14 cellular contexts compared by ENCODE assay signal in the genomic region with DNA sequence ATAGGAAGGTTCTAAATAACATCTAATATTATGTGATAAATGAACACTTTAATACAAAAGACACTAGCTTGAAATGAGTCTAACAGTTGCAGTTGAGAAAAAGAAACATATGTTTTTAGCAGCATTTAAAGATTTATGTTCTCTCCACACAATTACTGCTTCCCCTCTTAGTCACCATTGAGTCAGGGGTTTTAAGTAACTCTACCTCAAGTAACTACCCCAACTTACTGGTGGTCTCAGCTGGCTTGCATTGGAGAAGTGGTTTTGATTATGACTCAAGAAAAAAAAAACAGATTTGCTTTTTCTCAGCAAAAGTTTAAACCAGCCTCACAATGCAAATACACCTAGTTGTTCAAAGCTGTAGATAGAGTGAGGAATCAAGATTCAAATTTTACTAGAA.
"Had no signal": no experiment of that assay in that cellular context is flagged by ENCODE, and none has a peak within 500 bp of the region (broad histone marks: within the 10 kb centered on the region; RNA-seq: fewer than 3 reads in every experiment).

No MANE protein-coding gene starts in this region.

- ATAC-seq: gastroesophageal sphincter, left lobe of liver, psoas muscle, sciatic nerve had no signal

- DNase-seq: activated CD4-positive, alpha-beta T cell treated with anti-CD3 and anti-CD28 coated beads for 1 hour; activated CD4-positive, alpha-beta T cell treated with anti-CD3 and anti-CD28 coated beads, Interleukin-2, amount 50 U/mL, for 48 hours; brain microvascular endothelial cell; cortex of kidney; effector CD4-positive, alpha-beta T cell; midbrain; psoas muscle; stimulated activated CD4-positive, alpha-beta T cell treated with anti-CD3 and anti-CD28 coated beads, Interleukin-1b, Interleukin-23, amount 100 ng/mL, for 48 hours; stomach; T-helper 1 cell; T1000 had no signal
